26 cellular contexts compared by ENCODE assay signal in the genomic region with DNA sequence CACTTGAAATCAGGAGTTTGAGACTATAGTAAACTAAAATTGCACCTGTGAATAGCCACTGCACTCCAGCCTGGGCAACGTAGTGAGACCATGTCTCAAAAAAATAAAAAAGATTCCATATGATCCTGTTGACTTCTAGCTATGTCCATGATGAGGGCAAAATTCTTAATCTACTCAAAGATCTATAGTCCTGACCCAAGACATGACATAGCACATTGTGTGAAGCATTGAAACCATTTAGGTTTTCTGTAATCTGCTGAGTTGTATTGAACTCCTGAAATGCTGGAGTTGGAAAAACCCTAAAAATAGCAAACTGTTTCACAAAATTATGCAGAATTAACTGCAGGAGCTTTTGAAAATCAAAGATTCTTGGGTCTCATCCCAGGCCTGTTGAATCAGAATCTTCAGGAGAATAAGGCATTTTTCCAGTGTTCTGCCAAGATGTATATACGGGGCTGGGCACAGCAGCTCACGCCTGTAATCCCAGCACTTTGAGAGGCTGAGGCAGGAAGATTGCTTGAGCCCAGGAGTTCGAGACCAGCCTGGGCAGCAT. TPM values are rescaled to one million over a fixed set of nuclear protein-coding genes. Genes with fewer than 3 reads are reported as not detected.
"Had no signal": no experiment of that assay in that cellular context is flagged by ENCODE, and none has a peak within 500 bp of the region (broad histone marks: within the 10 kb centered on the region; RNA-seq: fewer than 3 reads in every experiment).

No MANE protein-coding gene starts in this region.

- H3K27me3 ChIP-seq: heart left ventricle, pancreas, suprapubic skin, tibial nerve had no signal

- H3K9me3 Mint-ChIP-seq: activated naive CD4-positive, alpha-beta T cell treated with anti-CD3 and anti-CD28 coated beads, Interleukin-2, amount 50 U/mL, for 24 hours; brain; memory B cell; nephron progenitor cell; stimulated activated naive CD8-positive, alpha-beta T cell treated with anti-CD3 and anti-CD28 coated beads, Interleukin-15, amount 100 ng/mL, for 72 hours; WTC11 had no signal

- H3K4me1 Mint-ChIP-seq: brain; memory B cell; nephron progenitor cell; stimulated activated naive CD8-positive, alpha-beta T cell treated with anti-CD3 and anti-CD28 coated beads, Interleukin-15, amount 100 ng/mL, for 72 hours; WTC11 had no signal

- DNase-seq: activated CD4-positive, alpha-beta T cell treated with anti-CD3 and anti-CD28 coated beads, Interleukin-2, amount 50 U/mL, for 4 hours; activated gamma-delta T cell; aorta; effector memory CD4-positive, alpha-beta T cell; heart left ventricle; left colon; mucosa of descending colon; nephron progenitor cell; pancreas; psoas muscle; right cardiac atrium; stimulated activated CD4-positive, alpha-beta T cell treated with anti-CD3 and anti-CD28 coated beads, Interleukin-12 subunit alpha, Interleukin-12 subunit beta, amount 100 ng/mL, for 4 hours; stimulated activated CD4-positive, alpha-beta T cell treated with anti-CD3 and anti-CD28 coated beads, Interleukin-4, amount 100 ng/mL, for 4 hours; stimulated activated naive CD8-positive, alpha-beta T cell treated with anti-CD3 and anti-CD28 coated beads, Interleukin-15, amount 100 ng/mL, for 72 hours; T1000 had no signal

- H3K9me3 ChIP-seq: heart left ventricle, mucosa of descending colon, pancreas, psoas muscle, suprapubic skin, tibial nerve had no signal

- H3K27ac ChIP-seq: heart left ventricle, pancreas, psoas muscle, suprapubic skin, tibial nerve had no signal

- ATAC-seq: esophagus mucosa; heart left ventricle; left colon; mucosa of descending colon; pancreas; psoas muscle; right cardiac atrium; stimulated activated naive CD8-positive, alpha-beta T cell treated with anti-CD3 and anti-CD28 coated beads, Interleukin-15, amount 100 ng/mL, for 72 hours; WTC11 had no signal

- H3K4me1 ChIP-seq: heart left ventricle, pancreas, suprapubic skin, tibial nerve had no signal

- H3K4me3 ChIP-seq: heart left ventricle, mucosa of descending colon, pancreas, psoas muscle, suprapubic skin, tibial nerve had no signal

- H3K4me3 Mint-ChIP-seq: activated naive CD4-positive, alpha-beta T cell treated with anti-CD3 and anti-CD28 coated beads, Interleukin-2, amount 50 U/mL, for 24 hours; brain; memory B cell; nephron progenitor cell; stimulated activated naive CD8-positive, alpha-beta T cell treated with anti-CD3 and anti-CD28 coated beads, Interleukin-15, amount 100 ng/mL, for 72 hours; WTC11 had no signal

- H3K27ac Mint-ChIP-seq: activated naive CD4-positive, alpha-beta T cell treated with anti-CD3 and anti-CD28 coated beads, Interleukin-2, amount 50 U/mL, for 24 hours; memory B cell; nephron progenitor cell; stimulated activated naive CD8-positive, alpha-beta T cell treated with anti-CD3 and anti-CD28 coated beads, Interleukin-15, amount 100 ng/mL, for 72 hours; WTC11 had no signal

- H3K27me3 Mint-ChIP-seq: activated naive CD4-positive, alpha-beta T cell treated with anti-CD3 and anti-CD28 coated beads, Interleukin-2, amount 50 U/mL, for 24 hours; brain; memory B cell; stimulated activated naive CD8-positive, alpha-beta T cell treated with anti-CD3 and anti-CD28 coated beads, Interleukin-15, amount 100 ng/mL, for 72 hours had no signal

RNA-seq across cellular contexts. Expression of a gene that starts 47.5 kb away (rescaled TPM):
- total RNA-seq: activated CD8-positive, alpha-beta memory T cell treated with anti-CD3 and anti-CD28 coated beads for 36 hours; esophagus mucosa; lower leg skin; mucosa of descending colon; suprapubic skin; T-helper 1 cell treated with Interleukin-12 subunit alpha and Interleukin-12 subunit beta and Interleukin-4 antibody, amounts not matched to agents 30 ng/mL and 1 ng/mL, for 36 hours; tibial nerve; WTC11 had no signal
- polyA plus RNA-seq: keratinocyte had no signal
